ENCODE assay signal across 1 cellular context in the genomic region with DNA sequence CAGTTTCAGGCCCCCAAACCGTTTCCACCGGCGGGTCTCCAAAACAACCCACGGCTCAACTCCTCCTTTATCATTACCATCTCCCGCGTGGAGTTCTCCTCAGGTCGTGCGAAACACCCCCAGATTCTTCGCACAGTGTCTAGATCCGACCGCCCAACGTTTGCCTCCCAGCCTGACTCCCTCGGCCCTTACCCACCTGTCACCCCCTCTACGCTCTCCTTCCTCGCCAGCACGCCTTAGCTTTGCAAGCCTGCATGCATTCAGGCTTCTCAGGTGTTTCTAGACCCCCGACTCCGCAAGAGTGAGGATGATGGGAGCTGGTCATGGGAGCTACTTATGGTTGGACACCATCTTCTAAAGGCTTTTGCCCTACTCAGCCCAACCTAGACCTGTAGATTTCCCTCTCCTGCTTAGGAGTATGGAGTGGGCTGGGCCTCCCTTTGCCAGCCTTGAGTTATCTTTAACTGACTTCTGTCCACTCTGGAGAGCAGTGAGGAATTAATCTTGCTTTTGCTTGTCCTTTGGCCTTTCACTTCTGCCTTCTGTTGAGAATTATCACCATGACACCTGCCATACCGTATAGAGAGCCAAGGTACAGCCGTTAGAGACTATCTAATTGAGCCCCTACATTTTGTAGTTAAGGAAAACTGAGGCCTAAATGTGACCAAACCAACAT.
A peak's percentile ranks its signal among the peaks of the same experiment; 100 is the strongest.
TF ChIP-seq lines count a peak whose summit lies in the region.

No MANE protein-coding gene starts in this region.

TF ChIP-seq in K562, 482 proteins besides CTCF, POLR2A, EP300 and RAD21 (continued from another document and continues in another):
- TF ChIP-seq, protein P1, sequence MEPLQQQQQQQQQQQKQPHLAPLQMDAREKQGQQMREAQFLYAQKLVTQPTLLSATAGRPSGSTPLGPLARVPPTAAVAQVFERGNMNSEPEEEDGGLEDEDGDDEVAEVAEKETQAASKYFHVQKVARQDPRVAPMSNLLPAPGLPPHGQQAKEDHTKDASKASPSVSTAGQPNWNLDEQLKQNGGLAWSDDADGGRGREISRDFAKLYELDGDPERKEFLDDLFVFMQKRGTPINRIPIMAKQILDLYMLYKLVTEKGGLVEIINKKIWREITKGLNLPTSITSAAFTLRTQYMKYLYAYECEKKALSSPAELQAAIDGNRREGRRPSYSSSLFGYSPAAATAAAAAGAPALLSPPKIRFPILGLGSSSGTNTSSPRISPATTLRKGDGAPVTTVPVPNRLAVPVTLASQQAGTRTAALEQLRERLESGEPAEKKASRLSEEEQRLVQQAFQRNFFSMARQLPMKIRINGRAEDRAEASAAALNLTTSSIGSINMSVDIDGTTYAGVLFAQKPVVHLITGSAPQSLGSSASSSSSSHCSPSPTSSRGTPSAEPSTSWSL (CRISPR knock-in tag; IDR thresholded peaks at IDR 0.05; ENCODE audit: borderline replicate concordance): 0 out of 2 replicates have a peak, but pooled peaks have one; percentile 38
- TF ChIP-seq ZNF668 (CRISPR knock-in tag; IDR thresholded peaks at IDR 0.05): 0 out of 2 replicates have a peak, but pooled peaks have one; percentile 12
- TF ChIP-seq SPI1 (IDR thresholded peaks at IDR 0.05; ENCODE audit: borderline replicate concordance, low read depth, low read length): no peak
- no peak for TF ChIP-seq RBM25 (IDR thresholded peaks at IDR 0.05; ENCODE audit: low read depth, low read length, severe bottlenecking)
- 0 out of 2 replicates have a peak, but pooled peaks have one; percentile 50 for TF ChIP-seq SMARCE1 (IDR thresholded peaks at IDR 0.05)
- TF ChIP-seq JUNB (CRISPR knock-in tag; conservative IDR thresholded peaks at IDR 0.05): no peak
- TF ChIP-seq E2F1 (CRISPR knock-in tag; IDR thresholded peaks at IDR 0.05): peak; percentile 22; the same call in 1 of the 2 replicates
- no peak for TF ChIP-seq ZNF778 (CRISPR knock-in tag; IDR thresholded peaks at IDR 0.05)
- TF ChIP-seq, protein P2, sequence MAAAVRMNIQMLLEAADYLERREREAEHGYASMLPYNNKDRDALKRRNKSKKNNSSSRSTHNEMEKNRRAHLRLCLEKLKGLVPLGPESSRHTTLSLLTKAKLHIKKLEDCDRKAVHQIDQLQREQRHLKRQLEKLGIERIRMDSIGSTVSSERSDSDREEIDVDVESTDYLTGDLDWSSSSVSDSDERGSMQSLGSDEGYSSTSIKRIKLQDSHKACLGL (CRISPR knock-in tag; IDR thresholded peaks at IDR 0.05; ENCODE audit: borderline replicate concordance, poor library complexity, severe bottlenecking): no peak
- peak; percentile 87; the same call in 1 of the 2 replicates for TF ChIP-seq ZC3H4 (CRISPR knock-in tag; IDR thresholded peaks at IDR 0.05; ENCODE audit: borderline replicate concordance)
- TF ChIP-seq ZC3H8 (IDR thresholded peaks at IDR 0.05): no peak
- peak; percentile 88 for TF ChIP-seq E2F3 (CRISPR knock-in tag; IDR thresholded peaks at IDR 0.05)
- TF ChIP-seq ZKSCAN8 (CRISPR knock-in tag; IDR thresholded peaks at IDR 0.05): no peak
- TF ChIP-seq SNRNP70 (optimal IDR thresholded peaks at IDR 0.05; ENCODE audit: low read depth, low read length): no peak
- TF ChIP-seq ZNF41 (CRISPR knock-in tag; conservative IDR thresholded peaks at IDR 0.05): no peak
- no peak for TF ChIP-seq CBX1 (IDR thresholded peaks at IDR 0.05; ENCODE audit: low read depth)
- TF ChIP-seq ILF3 (IDR thresholded peaks at IDR 0.05; ENCODE audit: borderline replicate concordance): no peak
- TF ChIP-seq, protein P3, sequence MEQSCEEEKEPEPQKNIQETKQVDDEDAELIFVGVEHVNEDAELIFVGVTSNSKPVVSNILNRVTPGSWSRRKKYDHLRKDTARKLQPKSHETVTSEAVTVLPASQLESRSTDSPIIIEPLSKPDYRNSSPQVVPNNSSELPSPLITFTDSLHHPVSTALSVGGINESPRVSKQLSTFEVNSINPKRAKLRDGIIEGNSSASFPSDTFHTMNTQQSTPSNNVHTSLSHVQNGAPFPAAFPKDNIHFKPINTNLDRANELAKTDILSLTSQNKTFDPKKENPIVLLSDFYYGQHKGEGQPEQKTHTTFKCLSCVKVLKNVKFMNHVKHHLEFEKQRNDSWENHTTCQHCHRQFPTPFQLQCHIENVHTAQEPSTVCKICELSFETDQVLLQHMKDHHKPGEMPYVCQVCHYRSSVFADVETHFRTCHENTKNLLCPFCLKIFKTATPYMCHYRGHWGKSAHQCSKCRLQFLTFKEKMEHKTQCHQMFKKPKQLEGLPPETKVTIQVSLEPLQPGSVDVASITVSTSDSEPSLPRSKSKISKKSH (CRISPR knock-in tag; IDR thresholded peaks at IDR 0.05): no peak
- TF ChIP-seq NCOR1 (IDR thresholded peaks at IDR 0.05): peak; percentile 84
- TF ChIP-seq ZZZ3 (IDR thresholded peaks at IDR 0.05): no peak
- TF ChIP-seq BCLAF1 (IDR thresholded peaks at IDR 0.05; ENCODE audit: borderline replicate concordance in 1 of 2, control insufficient read depth in 1 of 2, low read depth in 2 of 2, low read length in 1 of 2): no peak
- TF ChIP-seq ZNF561 (CRISPR knock-in tag; conservative IDR thresholded peaks at IDR 0.05): no peak
- TF ChIP-seq, protein P4, sequence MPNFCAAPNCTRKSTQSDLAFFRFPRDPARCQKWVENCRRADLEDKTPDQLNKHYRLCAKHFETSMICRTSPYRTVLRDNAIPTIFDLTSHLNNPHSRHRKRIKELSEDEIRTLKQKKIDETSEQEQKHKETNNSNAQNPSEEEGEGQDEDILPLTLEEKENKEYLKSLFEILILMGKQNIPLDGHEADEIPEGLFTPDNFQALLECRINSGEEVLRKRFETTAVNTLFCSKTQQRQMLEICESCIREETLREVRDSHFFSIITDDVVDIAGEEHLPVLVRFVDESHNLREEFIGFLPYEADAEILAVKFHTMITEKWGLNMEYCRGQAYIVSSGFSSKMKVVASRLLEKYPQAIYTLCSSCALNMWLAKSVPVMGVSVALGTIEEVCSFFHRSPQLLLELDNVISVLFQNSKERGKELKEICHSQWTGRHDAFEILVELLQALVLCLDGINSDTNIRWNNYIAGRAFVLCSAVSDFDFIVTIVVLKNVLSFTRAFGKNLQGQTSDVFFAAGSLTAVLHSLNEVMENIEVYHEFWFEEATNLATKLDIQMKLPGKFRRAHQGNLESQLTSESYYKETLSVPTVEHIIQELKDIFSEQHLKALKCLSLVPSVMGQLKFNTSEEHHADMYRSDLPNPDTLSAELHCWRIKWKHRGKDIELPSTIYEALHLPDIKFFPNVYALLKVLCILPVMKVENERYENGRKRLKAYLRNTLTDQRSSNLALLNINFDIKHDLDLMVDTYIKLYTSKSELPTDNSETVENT (CRISPR knock-in tag; IDR thresholded peaks at IDR 0.05): no peak
- TF ChIP-seq TRIM24 (IDR thresholded peaks at IDR 0.05): peak; percentile 41 to 47; a peak in 3 of 4 replicates
- TF ChIP-seq, protein P5, sequence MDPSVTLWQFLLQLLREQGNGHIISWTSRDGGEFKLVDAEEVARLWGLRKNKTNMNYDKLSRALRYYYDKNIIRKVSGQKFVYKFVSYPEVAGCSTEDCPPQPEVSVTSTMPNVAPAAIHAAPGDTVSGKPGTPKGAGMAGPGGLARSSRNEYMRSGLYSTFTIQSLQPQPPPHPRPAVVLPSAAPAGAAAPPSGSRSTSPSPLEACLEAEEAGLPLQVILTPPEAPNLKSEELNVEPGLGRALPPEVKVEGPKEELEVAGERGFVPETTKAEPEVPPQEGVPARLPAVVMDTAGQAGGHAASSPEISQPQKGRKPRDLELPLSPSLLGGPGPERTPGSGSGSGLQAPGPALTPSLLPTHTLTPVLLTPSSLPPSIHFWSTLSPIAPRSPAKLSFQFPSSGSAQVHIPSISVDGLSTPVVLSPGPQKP (CRISPR knock-in tag; IDR thresholded peaks at IDR 0.05): no peak
- no peak for TF ChIP-seq PATZ1 (CRISPR knock-in tag; IDR thresholded peaks at IDR 0.05; ENCODE audit: borderline replicate concordance)
- TF ChIP-seq SLC30A9 (CRISPR knock-in tag; IDR thresholded peaks at IDR 0.05): no peak
- no peak for TF ChIP-seq RBM22 (IDR thresholded peaks at IDR 0.05; ENCODE audit: low read depth, low read length, poor library complexity, severe bottlenecking)
- TF ChIP-seq RUNX1 (IDR thresholded peaks at IDR 0.05; ENCODE audit: low read depth): no peak
- TF ChIP-seq KLF16 (IDR thresholded peaks at IDR 0.05): peak; percentile 52; the same call in 1 of the 2 replicates
- TF ChIP-seq LCOR (CRISPR knock-in tag; IDR thresholded peaks at IDR 0.05): no peak
- TF ChIP-seq JUND (IDR thresholded peaks at IDR 0.05; ENCODE audit: borderline replicate concordance, low read depth, low read length): no peak
- no peak for TF ChIP-seq JUND (tag; IDR thresholded peaks at IDR 0.05; ENCODE audit: borderline replicate concordance, low read depth, low read length)
- TF ChIP-seq ATF7 (IDR thresholded peaks at IDR 0.05): peak; percentile 31; the same call in 1 of the 2 replicates
- TF ChIP-seq CBX8 (IDR thresholded peaks at IDR 0.05; ENCODE audit: borderline replicate concordance, extremely low read depth, low read depth, low read length, poor library complexity, severe bottlenecking): no peak
- no peak for TF ChIP-seq ZBTB12 (CRISPR knock-in tag; IDR thresholded peaks at IDR 0.05)
- no peak for TF ChIP-seq ZNF444 (CRISPR knock-in tag; IDR thresholded peaks at IDR 0.05)
- TF ChIP-seq ZNF445 (CRISPR knock-in tag; IDR thresholded peaks at IDR 0.05; ENCODE audit: low read depth): no peak
- TF ChIP-seq ZNF586 (CRISPR knock-in tag; conservative IDR thresholded peaks at IDR 0.05): no peak
- TF ChIP-seq NFIX (CRISPR knock-in tag; IDR thresholded peaks at IDR 0.05; ENCODE audit: low read depth): no peak
- TF ChIP-seq, protein P6, sequence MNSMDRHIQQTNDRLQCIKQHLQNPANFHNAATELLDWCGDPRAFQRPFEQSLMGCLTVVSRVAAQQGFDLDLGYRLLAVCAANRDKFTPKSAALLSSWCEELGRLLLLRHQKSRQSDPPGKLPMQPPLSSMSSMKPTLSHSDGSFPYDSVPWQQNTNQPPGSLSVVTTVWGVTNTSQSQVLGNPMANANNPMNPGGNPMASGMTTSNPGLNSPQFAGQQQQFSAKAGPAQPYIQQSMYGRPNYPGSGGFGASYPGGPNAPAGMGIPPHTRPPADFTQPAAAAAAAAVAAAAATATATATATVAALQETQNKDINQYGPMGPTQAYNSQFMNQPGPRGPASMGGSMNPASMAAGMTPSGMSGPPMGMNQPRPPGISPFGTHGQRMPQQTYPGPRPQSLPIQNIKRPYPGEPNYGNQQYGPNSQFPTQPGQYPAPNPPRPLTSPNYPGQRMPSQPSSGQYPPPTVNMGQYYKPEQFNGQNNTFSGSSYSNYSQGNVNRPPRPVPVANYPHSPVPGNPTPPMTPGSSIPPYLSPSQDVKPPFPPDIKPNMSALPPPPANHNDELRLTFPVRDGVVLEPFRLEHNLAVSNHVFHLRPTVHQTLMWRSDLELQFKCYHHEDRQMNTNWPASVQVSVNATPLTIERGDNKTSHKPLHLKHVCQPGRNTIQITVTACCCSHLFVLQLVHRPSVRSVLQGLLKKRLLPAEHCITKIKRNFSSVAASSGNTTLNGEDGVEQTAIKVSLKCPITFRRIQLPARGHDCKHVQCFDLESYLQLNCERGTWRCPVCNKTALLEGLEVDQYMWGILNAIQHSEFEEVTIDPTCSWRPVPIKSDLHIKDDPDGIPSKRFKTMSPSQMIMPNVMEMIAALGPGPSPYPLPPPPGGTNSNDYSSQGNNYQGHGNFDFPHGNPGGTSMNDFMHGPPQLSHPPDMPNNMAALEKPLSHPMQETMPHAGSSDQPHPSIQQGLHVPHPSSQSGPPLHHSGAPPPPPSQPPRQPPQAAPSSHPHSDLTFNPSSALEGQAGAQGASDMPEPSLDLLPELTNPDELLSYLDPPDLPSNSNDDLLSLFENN (IDR thresholded peaks at IDR 0.05; ENCODE audit: low read depth in 2 of 2, low read length in 2 of 2): no peak
